ENCODE assay signal across 17 cellular contexts in genomic region chr5:173228107-173228506, GRCh38. TPM values are rescaled to one million over a fixed set of nuclear protein-coding genes. Genes with fewer than 3 reads are reported as not detected.
DNase-seq lines count a peak whose midpoint lies in the region; ATAC-seq, FAIRE-seq and TF ChIP-seq lines count a peak whose summit lies in the region.
"Had no signal": no experiment of that assay in that cellular context is flagged by ENCODE, and none has a peak within 500 bp of the region (broad histone marks: within the 10 kb centered on the region; RNA-seq: fewer than 3 reads in every experiment).

No MANE protein-coding gene starts in this region.

- H3K18ac ChIP-seq in H1 (ENCODE audit: extremely low read depth, low read length) = no peak overlapping the region

- H3K27me3 ChIP-seq in right atrium auricular region (peaks cover 0 to 12% of the 10 kb centered on the region in 2 donors), H7 (ENCODE audit: control insufficient read depth, insufficient read depth, low read length) (peaks cover 78% of the 10 kb centered on the region), H1 (replicated peaks in 1 of 4; ENCODE audit: control insufficient read depth in 3 of 4, extremely low read depth in 1 of 4, insufficient read depth in 3 of 4, low read length in 3 of 4) (peaks cover 66 to 80% (median 78%) of the 10 kb centered on the region in 4 experiments), spleen (replicated peaks in 1 of 7) (peaks cover 7 to 89% (median 49%) of the 10 kb centered on the region in 7 donors)

- no peak overlapping the region for H3K4ac ChIP-seq in H1 (replicated peaks; ENCODE audit: insufficient read length, low read depth, low read length)

- no peak overlapping the region for H3K9ac ChIP-seq in H1 (replicated peaks in 1 of 4; ENCODE audit: extremely low read depth in 1 of 4, low read depth in 3 of 4, low read length in 3 of 4)
- H3K9ac ChIP-seq: BLaER1 had no signal

- H3K27ac ChIP-seq in right atrium auricular region (peak overlapping the region; percentile 78 to 85), H1 (ENCODE audit: low read depth, low read length) (no peak overlapping the region), spleen (peak overlapping the region; percentile 39 to 84 (median 72))
- H3K27ac ChIP-seq: BLaER1, HL-60 had no signal

- no peak overlapping the region for H4K8ac ChIP-seq in H1 (ENCODE audit: extremely low read depth, insufficient read depth, low read length)

- H2BK120ac ChIP-seq in H1 (replicated peaks; ENCODE audit: low read depth, low read length) = no peak overlapping the region

- H4K91ac ChIP-seq in H1 (replicated peaks; ENCODE audit: insufficient read length, low read length) = no peak overlapping the region

- H3K56ac ChIP-seq in H1 (replicated peaks; ENCODE audit: insufficient read length, low read depth, low read length) = no peak overlapping the region

- CTCF ChIA-PET in H1 (lab: Charles Lee; ENCODE audit: partially characterized antibody) = interaction anchor here (0.8 to 3.6 kb wide), 10 partner anchors 8 to 218 kb away, joined by 3 to 15 read pairs (median 4); no protein-coding TSS in a partner anchor

- H2BK20ac ChIP-seq in H1 (ENCODE audit: low read length) = 0 out of 2 replicates have a peak overlapping the region, but pooled peaks have one; percentile 32

- intact Hi-C loops in Right ventricle myocardium inferior (cut with DNase I) (no loop called here), spleen (cut with DNase I; ENCODE audit: low total_unique reads) (no loop called here)

- peaks cover 19% of the 10 kb centered on the region for H3K36me3 ChIP-seq in right atrium auricular region
- no peaks in the 10 kb centered on the region for H3K36me3 ChIP-seq in H7 (replicated peaks; ENCODE audit: control insufficient read depth, insufficient read depth, low read length)
- H3K36me3 ChIP-seq in H1 (ENCODE audit: control insufficient read depth in 2 of 4, insufficient read depth in 4 of 4, low read length in 3 of 4) = peaks cover 0 to 9% (median 0%) of the 10 kb centered on the region in 4 experiments; a peak in 1 of 8 replicates
- no peaks in the 10 kb centered on the region for H3K36me3 ChIP-seq in spleen
- H3K36me3 ChIP-seq: BLaER1 had no signal

- no peaks in the 10 kb centered on the region for H3K79me2 ChIP-seq in H1 (ENCODE audit: control insufficient read depth in 1 of 2, insufficient read depth in 2 of 2, low read length in 2 of 2)

- no peaks in the 10 kb centered on the region for H3K79me1 ChIP-seq in H1 (ENCODE audit: low read depth, low read length)

- H3K23ac ChIP-seq in H1 (ENCODE audit: insufficient read length) = no peak overlapping the region

- TF ChIP-seq EP300 in H1 (IDR thresholded peaks at IDR 0.05; ENCODE audit: borderline replicate concordance in 1 of 2, low read depth in 2 of 2, low read length in 2 of 2) = no peak

- H2AFZ ChIP-seq in H1 (ENCODE audit: low read length) = no peak overlapping the region

- no peak for TF ChIP-seq RAD21 in H1 (IDR thresholded peaks at IDR 0.05 in 1 of 2, conservative IDR thresholded peaks at IDR 0.05 in 1 of 2; ENCODE audit: low read depth in 2 of 2, low read length in 2 of 2)

- H3K4me3 ChIP-seq in right atrium auricular region (no peak overlapping the region), H7 (ENCODE audit: insufficient read depth, low read depth, low read length) (no peak overlapping the region), H1 (ENCODE audit: extremely low read depth in 1 of 4, insufficient read depth in 2 of 4, low read depth in 3 of 4, low read length in 4 of 4) (no peak overlapping the region), spleen (no peak overlapping the region)
- H3K4me3 ChIP-seq: BLaER1, GM12878, K562 had no signal

- H3K9me3 ChIP-seq in right atrium auricular region (no peaks in the 10 kb centered on the region), H1 (ENCODE audit: insufficient read depth in 2 of 2, low read depth in 1 of 2, low read length in 1 of 2) (no peaks in the 10 kb centered on the region; a peak in 1 of 4 replicates), spleen (peaks cover 0 to 4% (median 0%) of the 10 kb centered on the region in 8 donors)

- no peak for DNase-seq in right atrium auricular region (ENCODE audit: low spot score)
- DNase-seq in Right ventricle myocardium inferior (ENCODE audit: missing footprints) = no peak
- peak; percentile 57 for DNase-seq in H7
- DNase-seq in H1 (ENCODE audit: low read depth in 1 of 2, low spot score in 2 of 2) = no peak
- DNase-seq in spleen = no peak
- DNase-seq in activated CD4-positive, alpha-beta T cell treated with anti-CD3 and anti-CD28 coated beads, Interleukin-2, amount 50 U/mL, for 48 hours = no peak
- no peak for DNase-seq in stimulated activated CD4-positive, alpha-beta T cell treated with anti-CD3 and anti-CD28 coated beads, Interleukin-4, amount 100 ng/mL, for 4 hours
- DNase-seq: Calu3; CD4-positive, alpha-beta T cell; DMS79 had no signal

- H4K5ac ChIP-seq in H1 (ENCODE audit: insufficient read length, low read depth, low read length) = no peak overlapping the region

- no peaks in the 10 kb centered on the region for H3K23me2 ChIP-seq in H1 (ENCODE audit: low read depth, low read length)

- POLR2A ChIA-PET in H1 (lab: Charles Lee; ENCODE audit: partially characterized antibody) = interaction anchor here (0.6 to 2.1 kb wide), 5 partner anchors 10 to 101 kb away, joined by 3 to 13 read pairs (median 4); partner anchors contain the start of gene STC2

- H2AK5ac ChIP-seq in H1 (ENCODE audit: low read depth, low read length) = no peak overlapping the region

- H3K4me1 ChIP-seq in right atrium auricular region = peaks cover 0 to 20% of the 10 kb centered on the region in 2 donors
- peaks cover 0 to 16% (median 8%) of the 10 kb centered on the region in 4 experiments; a peak in 6 of 7 replicates for H3K4me1 ChIP-seq in H1 (replicated peaks in 1 of 4; ENCODE audit: control insufficient read depth in 3 of 4, insufficient read depth in 4 of 4, low read length in 3 of 4)
- peaks cover 0 to 30% (median 20%) of the 10 kb centered on the region in 6 donors for H3K4me1 ChIP-seq in spleen
- H3K4me1 ChIP-seq: BLaER1 had no signal

- no peak for TF ChIP-seq POLR2A in H1 (IDR thresholded peaks at IDR 0.05; ENCODE audit: control extremely low read depth in 1 of 2, low read depth in 2 of 2, low read length in 2 of 2)
- no peak for TF ChIP-seq POLR2A in spleen (IDR thresholded peaks at IDR 0.05)

- FAIRE-seq in H1 (lab: Jason Lieb, UNC) = no peak
- FAIRE-seq: GM12878, GM18507, H54, K562 had no signal

- no peak overlapping the region for H2BK15ac ChIP-seq in H1 (ENCODE audit: low read length)

- no peak for ATAC-seq in Right ventricle myocardium inferior
- ATAC-seq: GM12878 had no signal

- no peak overlapping the region for H3K14ac ChIP-seq in H1 (ENCODE audit: insufficient read length)

- no peak overlapping the region for H2BK12ac ChIP-seq in H1 (ENCODE audit: low read depth, low read length)

- H2BK5ac ChIP-seq in H1 (ENCODE audit: low read depth, low read length) = no peak overlapping the region

- 50% methylated on average over 6 of the region's 7 CpGs; no CpG with 5 or more reads in 1 of the 2 experiments for WGBS in H1 (ENCODE audit: extremely low coverage in 1 of 2, insufficient coverage in 1 of 2, insufficient read length in 1 of 2, insufficient replicate concordance in 2 of 2, low coverage in 1 of 2, low lambda C conversion rate in 2 of 2, missing lambda C conversion rate in 1 of 2), 2 experiments
- WGBS in spleen, 5 donors = 41 to 61% (median 49%) methylated on average over 7 of the region's 7 CpGs

- TF ChIP-seq CTCF in right atrium auricular region (IDR thresholded peaks at IDR 0.05) (no peak), H1 (IDR thresholded peaks at IDR 0.05; ENCODE audit: control extremely low read depth in 1 of 3, insufficient read depth in 1 of 3, low read depth in 1 of 3, low read length in 3 of 3) (no peak), spleen (IDR thresholded peaks at IDR 0.05 in 8 of 11, conservative IDR thresholded peaks at IDR 0.05 in 3 of 11) (no peak)

- H4K20me1 ChIP-seq in H1 (replicated peaks in 1 of 2; ENCODE audit: control insufficient read depth in 1 of 2, insufficient read depth in 2 of 2, low read length in 2 of 2) = peaks cover 13 to 25% of the 10 kb centered on the region in 2 experiments

- H3K4me2 ChIP-seq in H1 (ENCODE audit: insufficient read depth in 1 of 2, low read depth in 2 of 2, low read length in 2 of 2) = peak overlapping the region in 1 of 2 experiments; percentile 23; a peak in 1 of 4 replicates
- H3K4me2 ChIP-seq: BLaER1 had no signal

TF ChIP-seq in H1, 55 proteins besides CTCF, POLR2A, EP300 and RAD21 (continues in another document):
- no peak for TF ChIP-seq POLR2AphosphoS5 (IDR thresholded peaks at IDR 0.05; ENCODE audit: low read depth, low read length)
- TF ChIP-seq TBP (IDR thresholded peaks at IDR 0.05; ENCODE audit: low read depth, low read length) = no peak
- TF ChIP-seq RBBP5 (IDR thresholded peaks at IDR 0.05; ENCODE audit: borderline replicate concordance, low read depth, low read length) = no peak
- no peak for TF ChIP-seq BACH1 (IDR thresholded peaks at IDR 0.05; ENCODE audit: low read length)
- TF ChIP-seq SIX5 (IDR thresholded peaks at IDR 0.05; ENCODE audit: low read depth, low read length) = no peak
- no peak for TF ChIP-seq USF2 (IDR thresholded peaks at IDR 0.05; ENCODE audit: low read length)
- no peak for TF ChIP-seq SIRT6 (IDR thresholded peaks at IDR 0.05; ENCODE audit: low read length)
- TF ChIP-seq NRF1 (IDR thresholded peaks at IDR 0.05; ENCODE audit: low read depth, low read length) = no peak

RNA-seq across cellular contexts. Expression of gene NKX2-5, which starts 6.9 kb away (rescaled TPM):
- total RNA-seq in right atrium auricular region (100 to 1,000 TPM; 285 to 402 TPM), Right ventricle myocardium inferior (261 TPM), spleen (10 to 100 TPM; 17.3 to 42.3 (median 28.9) TPM)
- total RNA-seq in H7 (2014; rRNA removed; shearing (Covaris generic)) = 2.4 and 3.8 TPM in 2 replicates
- total RNA-seq in H1 (2021; fragmentation: NEBNext Ultra II Directional; extraction: Animal tissue kit (Norgen Biotek cat#: 25700)) = not detected in 2 replicates
- polyA plus RNA-seq in H1 (2011; rRNA removed) (0.13 TPM in 1 of 2 replicates, not detected in the other), spleen (10 to 100 TPM in 2 of 3 donors, 1 to 10 TPM in 1; 9.4 to 21.6 (median 13.9) TPM)
- not detected for polyA plus RNA-seq in H1 (2011; cell fraction: cytosol; rRNA removed)
- 0.21 TPM for polyA plus RNA-seq in H1 (2011; cell fraction: nucleus; rRNA removed)
- polyA plus RNA-seq in H1 (2012, experiment 1 of 2) = 0.11 TPM in 1 of 4 replicates, not detected in the others
- polyA plus RNA-seq in H1 (2012, experiment 2 of 2) = 0.09 TPM
- 0.12 TPM for polyA plus RNA-seq in H1 (2013, experiment 1 of 2)
- polyA plus RNA-seq in H1 (2013, experiment 2 of 2) = not detected
- 0.09 TPM in 1 of 2 replicates, not detected in the other for polyA minus RNA-seq in H1 (2011; rRNA and poly(A)+ RNA removed)
- polyA minus RNA-seq in H1 (2011; cell fraction: cytosol; rRNA and poly(A)+ RNA removed) = not detected
- 1.5 TPM for polyA minus RNA-seq in H1 (2011; cell fraction: nucleus; rRNA and poly(A)+ RNA removed)
- total RNA-seq: Calu3; CD4-positive, alpha-beta T cell; G401; GM12878; K562 had no signal
- polyA plus RNA-seq: K562 had no signal
